8 cellular contexts compared by ENCODE assay signal in genomic region chr15:52180196-52180835, GRCh38. TPM values are rescaled to one million over a fixed set of nuclear protein-coding genes. Genes with fewer than 3 reads are reported as not detected.
DNase-seq lines count a peak whose midpoint lies in the region; ATAC-seq, FAIRE-seq and TF ChIP-seq lines count a peak whose summit lies in the region.

No MANE protein-coding gene starts in this region.

- H3K36me3 ChIP-seq in KMS-11 (ENCODE audit: insufficient read depth) (no peaks in the 10 kb centered on the region), right atrium auricular region (no peaks in the 10 kb centered on the region), skeletal muscle tissue (ENCODE audit: control insufficient read depth in 3 of 3, insufficient read depth in 3 of 3, low read length in 3 of 3) (no peaks in the 10 kb centered on the region)

- ATAC-seq in GM21723 (IDR thresholded peaks at IDR 0.05; ENCODE audit: unreplicated experiment) = peak; percentile 44

- TF ChIP-seq POLR2A in H54 (IDR thresholded peaks at IDR 0.05; ENCODE audit: low read depth, low read length) = no peak

- TF ChIP-seq CTCF in GM10266 (IDR thresholded peaks at IDR 0.05; ENCODE audit: control insufficient read depth, insufficient read depth, low read depth, missing control alignments) = no peak
- no peak for TF ChIP-seq CTCF in KMS-11 (conservative IDR thresholded peaks at IDR 0.05; ENCODE audit: low read depth, low read length)
- no peak for TF ChIP-seq CTCF in right atrium auricular region (IDR thresholded peaks at IDR 0.05)

- H3K27ac ChIP-seq in KMS-11 = peak overlapping the region; percentile 53
- peak overlapping the region; percentile 86 to 93 for H3K27ac ChIP-seq in right atrium auricular region
- H3K27ac ChIP-seq in skeletal muscle tissue (ENCODE audit: low read depth, low read length) = no peak overlapping the region

- H3K4me2 ChIP-seq in KMS-11 = peak overlapping the region; percentile 99

- H3K9ac ChIP-seq in KMS-11 (peak overlapping the region; percentile 82), skeletal muscle tissue (ENCODE audit: low read depth in 1 of 3, low read length in 3 of 3) (peak overlapping the region; percentile 51 to 75 (median 56))

- H3K27me3 ChIP-seq in KMS-11 (ENCODE audit: insufficient read depth, low read depth) (no peaks in the 10 kb centered on the region), right atrium auricular region (no peaks in the 10 kb centered on the region), skeletal muscle tissue (ENCODE audit: control insufficient read depth in 3 of 3, insufficient read depth in 3 of 3, low read length in 3 of 3) (peaks cover 0 to 19% (median 4%) of the 10 kb centered on the region in 3 donors)

- H4K20me1 ChIP-seq in KMS-11 (ENCODE audit: insufficient read depth) = no peaks in the 10 kb centered on the region

- no peak overlapping the region for H3K4me3 ChIP-seq in KMS-11 (IDR thresholded peaks at IDR 0.05; ENCODE audit: insufficient read depth, low read depth, low read length)
- peak overlapping the region; percentile 68 to 78 for H3K4me3 ChIP-seq in right atrium auricular region
- peak overlapping the region; percentile 73 to 81 (median 78) for H3K4me3 ChIP-seq in skeletal muscle tissue (ENCODE audit: low read length in 3 of 3)

- no peak for FAIRE-seq in H54 (lab: Jason Lieb, UNC)
- FAIRE-seq in RCC 7860 (lab: Jason Lieb, UNC) = no peak

- H2AFZ ChIP-seq in KMS-11 (ENCODE audit: low read depth) = peak overlapping the region; percentile 97

- H3K79me2 ChIP-seq in KMS-11 (ENCODE audit: insufficient read depth, low read depth) = peaks cover 9% of the 10 kb centered on the region; the same call in 1 of the 2 replicates

- H3K4me1 ChIP-seq in KMS-11 (ENCODE audit: low read depth, poor library complexity, severe bottlenecking) = peaks cover 18% of the 10 kb centered on the region
- peaks cover 0 to 18% of the 10 kb centered on the region in 2 donors for H3K4me1 ChIP-seq in right atrium auricular region
- peaks cover 9 to 17% (median 15%) of the 10 kb centered on the region in 3 donors for H3K4me1 ChIP-seq in skeletal muscle tissue (ENCODE audit: control insufficient read depth in 3 of 3, insufficient read depth in 3 of 3, low read length in 3 of 3)

- DNase-seq in GM10266 (ENCODE audit: extremely low spot score) (peak; percentile 70), right atrium auricular region (ENCODE audit: low spot score) (no peak), H54 (ENCODE audit: insufficient read length, low spot score) (no peak), RCC 7860 (ENCODE audit: low spot score) (no peak)
- DNase-seq in activated naive CD4-positive, alpha-beta T cell treated with Interleukin-2 at 50 U/mL for 16 hours = peak; percentile 40

- H3K9me3 ChIP-seq in right atrium auricular region = no peaks in the 10 kb centered on the region
- H3K9me3 ChIP-seq in skeletal muscle tissue (ENCODE audit: control insufficient read depth in 3 of 3, low read length in 3 of 3) = no peaks in the 10 kb centered on the region

RNA-seq across cellular contexts. Expression of gene GNB5, which starts 10.9 kb away (rescaled TPM):
- total RNA-seq in right atrium auricular region (10 to 100 TPM; 30.1 to 38.5 TPM), skeletal muscle tissue (2.6 TPM)

Comparison
In these comparisons a context has a peak if more than half of its experiments do, and no peak if none do; other contexts are left out.
1. DNase-seq: peak in GM10266 (single experiment) and activated naive CD4-positive, alpha-beta T cell treated with Interleukin-2 at 50 U/mL for 16 hours (single experiment); none in right atrium auricular region (single experiment), H54 (single experiment) and RCC 7860 (single experiment).